ENCODE assay signal across 20 cellular contexts in genomic region chr12:12941450-12942350, GRCh38. TPM values are rescaled to one million over a fixed set of nuclear protein-coding genes. Genes with fewer than 3 reads are reported as not detected.
"Had no signal": no experiment of that assay in that cellular context is flagged by ENCODE, and none has a peak within 500 bp of the region (broad histone marks: within the 10 kb centered on the region; RNA-seq: fewer than 3 reads in every experiment).

No MANE protein-coding gene starts in this region.

- H3K4me3 ChIP-seq: heart left ventricle, left ventricle myocardium inferior, psoas muscle, sigmoid colon, testis had no signal

- H3K36me3 ChIP-seq: brain microvascular endothelial cell, heart left ventricle, left ventricle myocardium inferior, sigmoid colon had no signal

- DNase-seq: activated CD4-positive, alpha-beta T cell treated with anti-CD3 and anti-CD28 coated beads, Interleukin-2, amount 10 ng/mL, durations not matched to agents 7 days and 5 days; activated CD4-positive, CD25-positive, alpha-beta regulatory T cell; activated effector memory CD4-positive, alpha-beta T cell treated with anti-CD3 and anti-CD28 coated beads, Interleukin-2, amount 50 U/mL, for 16 hours; activated T-cell treated with anti-CD3 and anti-CD28 coated beads, Interleukin-2, amount 50 U/mL, for 24 hours; brain microvascular endothelial cell; cerebellar nuclear complex; dermis blood vessel endothelial cell; erythroblast; heart left ventricle; left ventricle myocardium inferior; natural killer cell; nucleus accumbens; psoas muscle; sigmoid colon; stimulated activated CD4-positive, alpha-beta T cell treated with anti-CD3 and anti-CD28 coated beads, Interleukin-2, amount 100 ng/mL, for 48 hours; stimulated activated CD8-positive, alpha-beta memory T cell treated with anti-CD3 and anti-CD28 coated beads, Interleukin-4, amount 100 ng/mL, for 48 hours; testis had no signal

- H3K4me1 ChIP-seq: heart left ventricle, left ventricle myocardium inferior, psoas muscle, sigmoid colon, testis had no signal

- H3K27me3 ChIP-seq: brain microvascular endothelial cell, heart left ventricle, sigmoid colon, testis had no signal

- H3K9me3 ChIP-seq: heart left ventricle, left ventricle myocardium inferior, psoas muscle, sigmoid colon, testis had no signal

- H3K27ac ChIP-seq: brain microvascular endothelial cell, heart left ventricle, left ventricle myocardium inferior, psoas muscle, sigmoid colon, testis had no signal

RNA-seq across cellular contexts. Expression of gene GPRC5D, which starts 10.3 kb away (rescaled TPM):
- total RNA-seq: activated CD8-positive, alpha-beta memory T cell treated with anti-CD3 and anti-CD28 coated beads for 36 hours; fibroblast of villous mesenchyme; heart left ventricle; left ventricle myocardium inferior; mucosa of gallbladder; psoas muscle; sigmoid colon had no signal
- polyA plus RNA-seq: psoas muscle had no signal

RNA-seq across cellular contexts. Expression of gene GPRC5A, which starts 50.3 kb away (rescaled TPM):
- total RNA-seq: activated CD8-positive, alpha-beta memory T cell treated with anti-CD3 and anti-CD28 coated beads for 36 hours had no signal
